Comparison of ENCODE assay signal across 1 cellular context in genomic region chrX:87516716-87517115, GRCh38.
TF ChIP-seq lines count a peak whose summit lies in the region.

No MANE protein-coding gene starts in this region.

TF ChIP-seq in K562, 482 proteins besides CTCF, POLR2A, EP300 and RAD21:
- TF ChIP-seq MGA (IDR thresholded peaks at IDR 0.05) = no peak
